ENCODE assay signal across 1 cellular context in genomic region chr10:124916585-124917167, GRCh38.
TF ChIP-seq lines count a peak whose summit lies in the region.

No MANE protein-coding gene starts in this region.

TF ChIP-seq in WTC11, 78 proteins besides CTCF, POLR2A, EP300 and RAD21 (continued from another document):
- TF ChIP-seq ARID4B (CRISPR knock-in tag; IDR thresholded peaks at IDR 0.05; ENCODE audit: borderline replicate concordance) (peak; percentile 68; the same call in 1 of the 2 replicates), NFYB (CRISPR knock-in tag; conservative IDR thresholded peaks at IDR 0.05; ENCODE audit: low read depth) (peak; percentile 89), FOXJ3 (CRISPR knock-in tag; IDR thresholded peaks at IDR 0.05; ENCODE audit: borderline replicate concordance) (no peak), GABPB1 (CRISPR knock-in tag; IDR thresholded peaks at IDR 0.05) (peak; percentile 62; the same call in 1 of the 2 replicates), NFE2L1 (CRISPR knock-in tag; IDR thresholded peaks at IDR 0.05) (peak; percentile 26; the same call in 1 of the 2 replicates), E2F4 (CRISPR knock-in tag; IDR thresholded peaks at IDR 0.05; ENCODE audit: borderline replicate concordance, low read depth) (no peak), FOXP1 (CRISPR knock-in tag; IDR thresholded peaks at IDR 0.05; ENCODE audit: borderline replicate concordance) (peak; percentile 57; the same call in 1 of the 2 replicates), SMAD3 (CRISPR knock-in tag; IDR thresholded peaks at IDR 0.05; ENCODE audit: borderline replicate concordance) (0 out of 2 replicates have a peak, but pooled peaks have one; percentile 28), KAT7 (CRISPR knock-in tag; IDR thresholded peaks at IDR 0.05; ENCODE audit: borderline replicate concordance) (0 out of 2 replicates have a peak, but pooled peaks have one; percentile 81), ETV6 (CRISPR knock-in tag; IDR thresholded peaks at IDR 0.05) (peak; percentile 66; the same call in 1 of the 2 replicates)
